Comparison of ENCODE assay signal across 29 cellular contexts in the genomic region with DNA sequence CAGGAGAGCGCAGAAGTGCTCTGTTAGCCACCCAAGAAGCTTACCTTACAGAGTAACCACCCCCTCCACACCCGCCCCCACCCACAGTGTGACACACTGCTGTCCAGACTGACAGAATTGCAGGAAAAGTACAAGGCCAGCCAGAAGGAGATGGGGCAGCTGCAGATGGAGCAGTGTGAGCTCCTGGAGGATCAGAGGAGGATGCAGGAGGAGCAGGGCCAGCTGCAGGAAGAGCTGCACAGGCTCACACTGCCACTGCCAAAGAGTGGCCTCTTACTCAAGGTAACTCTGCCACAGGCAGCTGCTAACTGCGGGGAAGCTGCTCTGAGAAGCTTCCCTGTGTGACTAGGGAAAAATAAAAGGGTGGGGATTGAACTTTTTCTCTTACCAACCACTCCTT. TPM values are rescaled to one million over a fixed set of nuclear protein-coding genes. Genes with fewer than 3 reads are reported as not detected.
"Had no signal": no experiment of that assay in that cellular context is flagged by ENCODE, and none has a peak within 500 bp of the region (broad histone marks: within the 10 kb centered on the region; RNA-seq: fewer than 3 reads in every experiment).

No MANE protein-coding gene starts in this region.

- H3K4me2 ChIP-seq: neural progenitor cell had no signal

- DNase-seq: dermis blood vessel endothelial cell; effector memory CD8-positive, alpha-beta T cell; erythroblast; esophagus squamous epithelium; foreskin melanocyte; glutamatergic neuron; heart right ventricle; hippocampal formation; left cardiac atrium; left lung; mesenchymal stem cell; mucosa of descending colon; naive thymus-derived CD4-positive, alpha-beta T cell; stimulated activated CD4-positive, alpha-beta T cell treated with anti-CD3 and anti-CD28 coated beads, Interleukin-4, amount 100 ng/mL, for 4 hours; upper lobe of left lung had no signal

- H3K9me3 ChIP-seq: esophagus squamous epithelium, heart right ventricle, left lung, mucosa of descending colon, thoracic aorta, tibial nerve, upper lobe of left lung had no signal

- H3K36me3 ChIP-seq: left lung, neural progenitor cell, upper lobe of left lung had no signal

- H3K27ac ChIP-seq: coronary artery, esophagus squamous epithelium, heart right ventricle, left lung, neural progenitor cell, thoracic aorta, tibial nerve, upper lobe of left lung had no signal

- H3K27me3 ChIP-seq: heart right ventricle, left lung, neural progenitor cell, tibial nerve, upper lobe of left lung had no signal

- H3K9ac ChIP-seq: neural progenitor cell, parathyroid adenoma had no signal

- H3K79me2 ChIP-seq: parathyroid adenoma had no signal

- H3K4me1 ChIP-seq: tibial nerve had no signal

- H3K4me3 ChIP-seq: coronary artery, esophagus squamous epithelium, heart right ventricle, left lung, mucosa of descending colon, neural progenitor cell, thoracic aorta, tibial nerve, upper lobe of left lung had no signal

- H2AFZ ChIP-seq: neural progenitor cell, parathyroid adenoma had no signal

- ATAC-seq: effector memory CD8-positive, alpha-beta T cell; heart right ventricle; left cardiac atrium; left lung; mucosa of descending colon; naive thymus-derived CD4-positive, alpha-beta T cell; sciatic nerve; stimulated activated memory B cell treated with anti-CD40 and anti-IgM and Interleukin-4, amounts not matched to agents 10 μg/mL and 1 μg/mL and 100 μg/mL, for 72 hours had no signal

RNA-seq across cellular contexts. Expression of gene FLNC, which starts 20.8 kb away (rescaled TPM):
- polyA plus RNA-seq: naive thymus-derived CD4-positive, alpha-beta T cell had no signal

RNA-seq across cellular contexts. Expression of gene OPN1SW, which starts 33.8 kb away (rescaled TPM):
- total RNA-seq: dermis blood vessel endothelial cell; esophagus squamous epithelium; heart right ventricle; kidney epithelial cell; left cardiac atrium; left lung; lower leg skin; lung microvascular endothelial cell; mesothelial cell of epicardium; mucosa of descending colon; naive thymus-derived CD4-positive, alpha-beta T cell; osteoblast; progenitor cell of endocrine pancreas; sciatic nerve; skeletal muscle tissue; thoracic aorta; tibial nerve; upper lobe of left lung had no signal
- polyA plus RNA-seq: heart right ventricle; naive thymus-derived CD4-positive, alpha-beta T cell had no signal
